18 cellular contexts compared by ENCODE assay signal in genomic region chr10:80448204-80448603, GRCh38. TPM values are rescaled to one million over a fixed set of nuclear protein-coding genes. Genes with fewer than 3 reads are reported as not detected.
DNase-seq lines count a peak whose midpoint lies in the region; ATAC-seq and TF ChIP-seq lines count a peak whose summit lies in the region.
"Had no signal": no experiment of that assay in that cellular context is flagged by ENCODE, and none has a peak within 500 bp of the region (broad histone marks: within the 10 kb centered on the region; RNA-seq: fewer than 3 reads in every experiment).

No MANE protein-coding gene starts in this region.

- BruUV-seq in Caco-2 (replicated peaks; lab: Mats Ljungman, UMichigan), result no TSS peak

- H3K4me1 ChIP-seq in Caco-2, result peaks cover 73% of the 10 kb centered on the region
- H3K4me1 ChIP-seq in hepatocyte (ENCODE audit: insufficient read depth), result peaks cover 33% of the 10 kb centered on the region

- no peaks in the 10 kb centered on the region for H3K36me3 ChIP-seq in Caco-2 (ENCODE audit: control insufficient read depth, insufficient read depth, low read length)
- H3K36me3 ChIP-seq in hepatocyte (replicated peaks; ENCODE audit: insufficient read depth, low read depth), result no peaks in the 10 kb centered on the region

- no peak overlapping the region for H3K4me3 Mint-ChIP-seq in activated naive CD8-positive, alpha-beta T cell treated with anti-CD3 and anti-CD28 coated beads, Interleukin-2, amount 10 ng/mL, durations not matched to agents 7 days and 5 days
- H3K4me3 Mint-ChIP-seq in activated naive CD8-positive, alpha-beta T cell treated with anti-CD3 and anti-CD28 coated beads for 36 hours, result no peak overlapping the region
- H3K4me3 Mint-ChIP-seq in Caco-2 (ENCODE audit: unreplicated experiment), result no peak overlapping the region
- no peak overlapping the region for H3K4me3 Mint-ChIP-seq in stimulated activated naive B cell treated with anti-CD40 and anti-IgM and Interleukin-4, amounts not matched to agents 10 μg/mL and 1 μg/mL and 100 μg/mL, for 72 hours
- H3K4me3 Mint-ChIP-seq: B cell had no signal

- H3K9me3 Mint-ChIP-seq in activated naive CD8-positive, alpha-beta T cell treated with anti-CD3 and anti-CD28 coated beads, Interleukin-2, amount 10 ng/mL, durations not matched to agents 7 days and 5 days, result no peaks in the 10 kb centered on the region
- H3K9me3 Mint-ChIP-seq in activated naive CD8-positive, alpha-beta T cell treated with anti-CD3 and anti-CD28 coated beads for 36 hours, result no peaks in the 10 kb centered on the region
- H3K9me3 Mint-ChIP-seq in Caco-2 (ENCODE audit: unreplicated experiment), result no peaks in the 10 kb centered on the region
- H3K9me3 Mint-ChIP-seq in stimulated activated naive B cell treated with anti-CD40 and anti-IgM and Interleukin-4, amounts not matched to agents 10 μg/mL and 1 μg/mL and 100 μg/mL, for 72 hours, result no peaks in the 10 kb centered on the region

- intact Hi-C loops in Caco-2 (cut with micrococcal nuclease; ENCODE audit: unreplicated experiment), result no loop called here

- POLR2A ChIA-PET in activated naive CD8-positive, alpha-beta T cell treated with anti-CD3 and anti-CD28 coated beads, Interleukin-2, amount 10 ng/mL, durations not matched to agents 7 days and 5 days (lab: Charles Lee), result no interaction called here
- POLR2A ChIA-PET in Caco-2 (lab: Charles Lee), result no interaction called here

- no peaks in the 10 kb centered on the region for H3K9me2 ChIP-seq in hepatocyte (replicated peaks; ENCODE audit: insufficient read depth)

- H3K4me2 ChIP-seq in hepatocyte, result no peak overlapping the region

- DNase-seq in activated naive CD8-positive, alpha-beta T cell treated with anti-CD3 and anti-CD28 coated beads, Interleukin-2, amount 10 ng/mL, durations not matched to agents 7 days and 5 days, result no peak
- no peak for DNase-seq in activated naive CD8-positive, alpha-beta T cell treated with anti-CD3 and anti-CD28 coated beads for 36 hours
- no peak for DNase-seq in Caco-2
- no peak for DNase-seq in hepatocyte (ENCODE audit: low spot score)
- DNase-seq in stimulated activated naive B cell treated with anti-CD40 and anti-IgM and Interleukin-4, amounts not matched to agents 10 μg/mL and 1 μg/mL and 100 μg/mL, for 72 hours, result no peak
- no peak for DNase-seq in NCI-H2081 (lab: John Stamatoyannopoulos, UW)
- DNase-seq: COR-L47; EL; KBM-7; NCI-H1436; NCI-H2029; NCI-H2171 treated with DMSO at 0.1 percent for 48 hours; NCI-H446 treated with DMSO at 0.1 percent for 48 hours; NK-92 treated with Interleukin-12 subunit alpha and Interleukin-12 subunit beta, amount 100 ng/mL, for 24 hours; OCI-M1; SHP77 treated with DMSO at 0.1 percent for 48 hours had no signal

- H3K4me1 Mint-ChIP-seq in activated naive CD8-positive, alpha-beta T cell treated with anti-CD3 and anti-CD28 coated beads, Interleukin-2, amount 10 ng/mL, durations not matched to agents 7 days and 5 days, result peaks cover 27% of the 10 kb centered on the region
- H3K4me1 Mint-ChIP-seq in activated naive CD8-positive, alpha-beta T cell treated with anti-CD3 and anti-CD28 coated beads for 36 hours, result peaks cover 44% of the 10 kb centered on the region
- H3K4me1 Mint-ChIP-seq in Caco-2 (ENCODE audit: low read depth, unreplicated experiment), result peaks cover 51% of the 10 kb centered on the region
- peaks cover 17 to 21% of the 10 kb centered on the region in 2 donors for H3K4me1 Mint-ChIP-seq in stimulated activated naive B cell treated with anti-CD40 and anti-IgM and Interleukin-4, amounts not matched to agents 10 μg/mL and 1 μg/mL and 100 μg/mL, for 72 hours

- H3K9me3 ChIP-seq in Caco-2 (no peaks in the 10 kb centered on the region), hepatocyte (ENCODE audit: low read depth) (no peaks in the 10 kb centered on the region)

- peak overlapping the region; percentile 0 for H3K27ac Mint-ChIP-seq in activated naive CD8-positive, alpha-beta T cell treated with anti-CD3 and anti-CD28 coated beads, Interleukin-2, amount 10 ng/mL, durations not matched to agents 7 days and 5 days
- H3K27ac Mint-ChIP-seq in activated naive CD8-positive, alpha-beta T cell treated with anti-CD3 and anti-CD28 coated beads for 36 hours, result no peak overlapping the region
- H3K27ac Mint-ChIP-seq in Caco-2 (ENCODE audit: unreplicated experiment), result peak overlapping the region; percentile 55
- peak overlapping the region; percentile 10 for H3K27ac Mint-ChIP-seq in stimulated activated naive B cell treated with anti-CD40 and anti-IgM and Interleukin-4, amounts not matched to agents 10 μg/mL and 1 μg/mL and 100 μg/mL, for 72 hours

- peaks cover 6% of the 10 kb centered on the region for H3K79me2 ChIP-seq in hepatocyte

- no peaks in the 10 kb centered on the region for H4K20me1 ChIP-seq in hepatocyte (ENCODE audit: insufficient read depth, poor library complexity, severe bottlenecking)

- H3K27me3 Mint-ChIP-seq in activated naive CD8-positive, alpha-beta T cell treated with anti-CD3 and anti-CD28 coated beads, Interleukin-2, amount 10 ng/mL, durations not matched to agents 7 days and 5 days, result peaks cover 10% of the 10 kb centered on the region
- H3K27me3 Mint-ChIP-seq in activated naive CD8-positive, alpha-beta T cell treated with anti-CD3 and anti-CD28 coated beads for 36 hours, result no peaks in the 10 kb centered on the region
- no peaks in the 10 kb centered on the region for H3K27me3 Mint-ChIP-seq in Caco-2 (ENCODE audit: insufficient read depth, unreplicated experiment)
- peaks cover 0 to 5% of the 10 kb centered on the region in 2 donors for H3K27me3 Mint-ChIP-seq in stimulated activated naive B cell treated with anti-CD40 and anti-IgM and Interleukin-4, amounts not matched to agents 10 μg/mL and 1 μg/mL and 100 μg/mL, for 72 hours
- H3K27me3 Mint-ChIP-seq: B cell had no signal

- H3K36me3 Mint-ChIP-seq in activated naive CD8-positive, alpha-beta T cell treated with anti-CD3 and anti-CD28 coated beads, Interleukin-2, amount 10 ng/mL, durations not matched to agents 7 days and 5 days, result no peaks in the 10 kb centered on the region
- no peaks in the 10 kb centered on the region for H3K36me3 Mint-ChIP-seq in activated naive CD8-positive, alpha-beta T cell treated with anti-CD3 and anti-CD28 coated beads for 36 hours
- H3K36me3 Mint-ChIP-seq in Caco-2 (ENCODE audit: insufficient read depth, unreplicated experiment), result peaks cover 5% of the 10 kb centered on the region
- no peaks in the 10 kb centered on the region for H3K36me3 Mint-ChIP-seq in stimulated activated naive B cell treated with anti-CD40 and anti-IgM and Interleukin-4, amounts not matched to agents 10 μg/mL and 1 μg/mL and 100 μg/mL, for 72 hours

- no peak for TF ChIP-seq CTCF in Caco-2 (IDR thresholded peaks at IDR 0.05; ENCODE audit: insufficient read depth in 1 of 2, low read depth in 1 of 2, low read length in 1 of 2, severe bottlenecking in 1 of 2, unreplicated experiment in 1 of 2)
- TF ChIP-seq CTCF in hepatocyte (IDR thresholded peaks at IDR 0.05; ENCODE audit: poor library complexity), result no peak

- H2AFZ ChIP-seq in hepatocyte, result no peak overlapping the region

- ATAC-seq in activated naive CD8-positive, alpha-beta T cell treated with anti-CD3 and anti-CD28 coated beads, Interleukin-2, amount 10 ng/mL, durations not matched to agents 7 days and 5 days (ENCODE audit: low read depth), result no peak
- ATAC-seq in stimulated activated naive B cell treated with anti-CD40 and anti-IgM and Interleukin-4, amounts not matched to agents 10 μg/mL and 1 μg/mL and 100 μg/mL, for 72 hours (replicated peaks), result no peak
- ATAC-seq in HG03439 (IDR thresholded peaks at IDR 0.05; ENCODE audit: unreplicated experiment), result no peak

- H3K4me3 ChIP-seq in Caco-2 (ENCODE audit: low read depth, low read length), result no peak overlapping the region
- no peak overlapping the region for H3K4me3 ChIP-seq in hepatocyte

- 98% methylated on average over 2 of the region's 2 CpGs for WGBS in hepatocyte (ENCODE audit: low lambda C conversion rate, missing lambda C conversion rate)

- no peaks in the 10 kb centered on the region for H3K27me3 ChIP-seq in Caco-2 (replicated peaks; ENCODE audit: control insufficient read depth, insufficient read depth, low read length)
- no peaks in the 10 kb centered on the region for H3K27me3 ChIP-seq in hepatocyte

- CTCF ChIA-PET in Caco-2 (lab: Charles Lee), result interaction anchor here (4.6 kb wide), 1 partner anchor 57 kb away, joined by 41 read pairs; no protein-coding TSS in a partner anchor

- H3K27ac ChIP-seq in hepatocyte, result peak overlapping the region; percentile 78

RNA-seq across cellular contexts. Expression of gene TSPAN14, which starts 5.9 kb away (rescaled TPM):
- 100 to 1,000 TPM in 1 of 2 experiments, 10 to 100 TPM in 1; 98.8 to 112 TPM for total RNA-seq in activated naive CD8-positive, alpha-beta T cell treated with anti-CD3 and anti-CD28 coated beads, Interleukin-2, amount 10 ng/mL, durations not matched to agents 7 days and 5 days
- total RNA-seq in activated naive CD8-positive, alpha-beta T cell treated with anti-CD3 and anti-CD28 coated beads for 36 hours, result 10 to 100 TPM; 39.6 to 40.4 TPM
- 138 and 140 TPM in 2 replicates for total RNA-seq in Caco-2 (2022)
- 55.1 and 65.9 TPM in 2 replicates for total RNA-seq in hepatocyte
- 90.4 and 104 TPM in 2 replicates for polyA plus RNA-seq in hepatocyte

RNA-seq across cellular contexts. Expression of gene PRXL2A, which starts 39.9 kb away (rescaled TPM):
- total RNA-seq in activated naive CD8-positive, alpha-beta T cell treated with anti-CD3 and anti-CD28 coated beads, Interleukin-2, amount 10 ng/mL, durations not matched to agents 7 days and 5 days, result 10 to 100 TPM; 13.6 to 14.0 TPM
- 10 to 100 TPM; 23.3 to 24.5 TPM for total RNA-seq in activated naive CD8-positive, alpha-beta T cell treated with anti-CD3 and anti-CD28 coated beads for 36 hours
- 82.0 and 88.6 TPM in 2 replicates for total RNA-seq in Caco-2 (2022)
- total RNA-seq in hepatocyte, result 159 and 166 TPM in 2 replicates
- polyA plus RNA-seq in hepatocyte, result 214 and 222 TPM in 2 replicates
